ENCODE assay signal across 8 cellular contexts in genomic region chr2:127859712-127860085, GRCh38. TPM values are rescaled to one million over a fixed set of nuclear protein-coding genes. Genes with fewer than 3 reads are reported as not detected.
DNase-seq lines count a peak whose midpoint lies in the region; TF ChIP-seq lines count a peak whose summit lies in the region.

No MANE protein-coding gene starts in this region.

- peaks cover 33% of the 10 kb centered on the region for H3K36me3 Mint-ChIP-seq in nephron (ENCODE audit: low read depth)

- peak overlapping the region; percentile 37 to 78 (median 77) for H3K27ac Mint-ChIP-seq in nephron

- peaks cover 24% of the 10 kb centered on the region for H3K36me3 ChIP-seq in HUES48 (ENCODE audit: control insufficient read depth, insufficient read depth, low read length)
- H3K36me3 ChIP-seq in transverse colon: peaks cover 0 to 15% (median 6%) of the 10 kb centered on the region in 4 donors

- H3K27me3 ChIP-seq in HUES48 (ENCODE audit: control insufficient read depth, insufficient read depth, low read length) (no peaks in the 10 kb centered on the region), transverse colon (no peaks in the 10 kb centered on the region)

- no peak for TF ChIP-seq POLR2A in transverse colon (IDR thresholded peaks at IDR 0.05)

- TF ChIP-seq CTCF in nephron (IDR thresholded peaks at IDR 0.05; ENCODE audit: unreplicated experiment in 3 of 3) (no peak), transverse colon (IDR thresholded peaks at IDR 0.05) (no peak)

- intact Hi-C loops in transverse colon (cut with DNase I; ENCODE audit: low total_unique reads): loop anchor here (1.0 kb wide), 1 partner anchor 30 kb away; no protein-coding TSS in a partner anchor

- WGBS in transverse colon (ENCODE audit: low coverage in 1 of 2), 2 donors: 13% methylated on average over 8 of the region's 8 CpGs; no CpG with 5 or more reads in 1 of the 2 donors

- no peak for TF ChIP-seq EP300 in transverse colon (IDR thresholded peaks at IDR 0.05; ENCODE audit: low read depth)

- no peaks in the 10 kb centered on the region for H3K9me3 ChIP-seq in HUES48 (ENCODE audit: control insufficient read depth, insufficient read depth, low read length)
- no peaks in the 10 kb centered on the region for H3K9me3 ChIP-seq in transverse colon

- no peaks in the 10 kb centered on the region for H3K27me3 Mint-ChIP-seq in nephron (ENCODE audit: low read depth)

- no peaks in the 10 kb centered on the region for H3K9me3 Mint-ChIP-seq in nephron

- no peak overlapping the region for H3K9ac ChIP-seq in HUES48 (ENCODE audit: low read depth, low read length)

- H3K4me3 Mint-ChIP-seq in nephron: peak overlapping the region; percentile 70 to 81 (median 80)

- H3K4me1 Mint-ChIP-seq in nephron: peaks cover 29% of the 10 kb centered on the region

- DNase-seq in UCSD-AML1 (lab: John Stamatoyannopoulos, UW; ENCODE audit: unreplicated experiment) (peak; percentile 20), transverse colon (peak; percentile 83), NCI-H1105 treated with DMSO at 0.1 percent for 48 hours (lab: John Stamatoyannopoulos, UW) (no peak), occipital lobe (lab: John Stamatoyannopoulos, UW) (no peak), GF-D8 (lab: John Stamatoyannopoulos, UW) (no peak)
- DNase-seq in central memory CD4-positive, alpha-beta T cell: peak; percentile 60

- in situ Hi-C loops in transverse colon (cut with MboI; ENCODE audit: low pct_ligation_motif_present in 1 of 4, low pct_unique_long_range_greater_than_20kb in 1 of 4, low sequenced_read_pairs in 3 of 4): loop anchor here in 1 of 4 donors (10.0 kb wide), 1 partner anchor 155 kb away; no protein-coding TSS in a partner anchor

- H3K4me1 ChIP-seq in HUES48 (ENCODE audit: control insufficient read depth, insufficient read depth, low read length) (peaks cover 11% of the 10 kb centered on the region), transverse colon (peaks cover 6 to 28% (median 22%) of the 10 kb centered on the region in 4 donors)

- H3K27ac ChIP-seq in HUES48 (ENCODE audit: low read depth, low read length) (peak overlapping the region; percentile 50), transverse colon (no peak overlapping the region)

- H3K4me3 ChIP-seq in HUES48 (ENCODE audit: low read depth, low read length) (no peak overlapping the region), transverse colon (no peak overlapping the region)

RNA-seq across cellular contexts. Expression of gene POLR2D, which starts 1.7 kb away (rescaled TPM):
- total RNA-seq in transverse colon (10 to 100 TPM in 3 of 4 donors, 1 to 10 TPM in 1; 7.6 to 21.9 (median 11.6) TPM), occipital lobe (43.0 TPM)

RNA-seq across cellular contexts. Expression of gene AMMECR1L, which starts 26.1 kb away (rescaled TPM):
- total RNA-seq in transverse colon: 10 to 100 TPM in 3 of 4 donors, 1 to 10 TPM in 1; 6.6 to 18.3 (median 12.9) TPM
- 13.6 TPM for total RNA-seq in occipital lobe

RNA-seq across cellular contexts. Expression of gene WDR33, which starts 48.7 kb away (rescaled TPM):
- 10 to 100 TPM; 35.2 to 48.0 (median 36.6) TPM for total RNA-seq in transverse colon
- 99.7 TPM for total RNA-seq in occipital lobe

Comparison
In these comparisons a context has a peak if more than half of its experiments do, and no peak if none do; other contexts are left out.
1. DNase-seq: peak in UCSD-AML1 (single experiment), central memory CD4-positive, alpha-beta T cell (single experiment) and transverse colon (single experiment); none in NCI-H1105 treated with DMSO at 0.1 percent for 48 hours (single experiment), occipital lobe (single experiment) and GF-D8 (single experiment).